8 cellular contexts compared by ENCODE assay signal in genomic region chr1:11935040-11935378, GRCh38. TPM values are rescaled to one million over a fixed set of nuclear protein-coding genes. Genes with fewer than 3 reads are reported as not detected.
DNase-seq lines count a peak whose midpoint lies in the region; ATAC-seq and TF ChIP-seq lines count a peak whose summit lies in the region.

No MANE protein-coding gene starts in this region.

- peak overlapping the region; percentile 99 for H3K14ac ChIP-seq in trophoblast cell (ENCODE audit: low read length)

- peak overlapping the region; percentile 26 for H2BK12ac ChIP-seq in trophoblast cell (ENCODE audit: low read length)

- H3K79me2 ChIP-seq in OCI-LY3 (ENCODE audit: low read length): peaks cover 6% of the 10 kb centered on the region
- H3K79me2 ChIP-seq in trophoblast cell (ENCODE audit: control insufficient read depth, insufficient read depth, low read length, poor library complexity): peaks cover 10% of the 10 kb centered on the region

- ATAC-seq in GM18511 (IDR thresholded peaks at IDR 0.05; ENCODE audit: unreplicated experiment) (peak; percentile 22), HG03108 (IDR thresholded peaks at IDR 0.05; ENCODE audit: unreplicated experiment) (no peak)

- no peak overlapping the region for H2BK120ac ChIP-seq in trophoblast cell (ENCODE audit: insufficient read depth, low read length, poor library complexity)

- H4K8ac ChIP-seq in trophoblast cell (ENCODE audit: low read depth, low read length): peak overlapping the region; percentile 97

- DNase-seq in epithelial cell of proximal tubule (ENCODE audit: low read depth) (no peak), trophoblast cell (no peak), NCI-H69 (lab: John Stamatoyannopoulos, UW) (no peak)
- no peak for DNase-seq in NK-92 treated with Interleukin-12 subunit alpha and Interleukin-12 subunit beta, amount 100 ng/mL, for 24 hours (lab: John Stamatoyannopoulos, UW)
- no peak for DNase-seq in effector CD8-positive, alpha-beta T cell (lab: John Stamatoyannopoulos, UW)

- H3K4ac ChIP-seq in trophoblast cell (ENCODE audit: low read depth, low read length): peak overlapping the region; percentile 85

- peak overlapping the region; percentile 85; the same call in 1 of the 2 replicates for H2AFZ ChIP-seq in OCI-LY3 (ENCODE audit: low read depth, low read length)
- H2AFZ ChIP-seq in trophoblast cell (ENCODE audit: insufficient read depth, low read length, poor library complexity): peak overlapping the region; percentile 94

- H3K9ac ChIP-seq in OCI-LY3 (ENCODE audit: low read length) (peak overlapping the region; percentile 82), trophoblast cell (ENCODE audit: low read length) (peak overlapping the region; percentile 82)

- H3K4me1 ChIP-seq in OCI-LY3 (ENCODE audit: low read length) (peaks cover 17% of the 10 kb centered on the region), trophoblast cell (ENCODE audit: control insufficient read depth in 1 of 2, insufficient read depth in 2 of 2, low read length in 2 of 2) (peaks cover 15 to 16% of the 10 kb centered on the region in 2 experiments)

- peaks cover 14% of the 10 kb centered on the region for H3K79me1 ChIP-seq in trophoblast cell (ENCODE audit: low read length)

- H4K20me1 ChIP-seq in OCI-LY3 (ENCODE audit: insufficient read depth, low read length): no peaks in the 10 kb centered on the region

- H3K23ac ChIP-seq in trophoblast cell (ENCODE audit: low read length): no peak overlapping the region

- H3K4me3 ChIP-seq in OCI-LY3 (ENCODE audit: low read length) (peak overlapping the region; percentile 98), epithelial cell of proximal tubule (ENCODE audit: low read depth, low read length) (peak overlapping the region; percentile 80), trophoblast cell (ENCODE audit: low read depth, low read length) (peak overlapping the region; percentile 87)

- peak overlapping the region; percentile 85 for H2BK5ac ChIP-seq in trophoblast cell (ENCODE audit: low read depth, low read length, poor library complexity)

- H3K27ac ChIP-seq in OCI-LY3 (ENCODE audit: low read length) (peak overlapping the region; percentile 46; the same call in 1 of the 2 replicates), trophoblast cell (ENCODE audit: low read depth, low read length) (peak overlapping the region; percentile 86)

- H4K91ac ChIP-seq in trophoblast cell (ENCODE audit: low read depth, low read length): peak overlapping the region; percentile 98

- peak overlapping the region; percentile 98 for H3K18ac ChIP-seq in trophoblast cell (ENCODE audit: low read length)

- H3K27me3 ChIP-seq in OCI-LY3 (ENCODE audit: low read depth, low read length) (no peaks in the 10 kb centered on the region), trophoblast cell (ENCODE audit: insufficient read depth, low read length) (no peaks in the 10 kb centered on the region)

- H2AK5ac ChIP-seq in trophoblast cell (ENCODE audit: low read length): peak overlapping the region; percentile 92

- no peaks in the 10 kb centered on the region for H3K9me3 ChIP-seq in OCI-LY3 (ENCODE audit: insufficient read depth, low read length)
- H3K9me3 ChIP-seq in trophoblast cell (ENCODE audit: insufficient read depth, low read depth, low read length): no peaks in the 10 kb centered on the region

- no CpG with 5 or more reads among the region's 3 CpGs for WGBS in trophoblast cell (ENCODE audit: extremely low coverage, insufficient coverage, insufficient read length)

- TF ChIP-seq CTCF in OCI-LY3 (IDR thresholded peaks at IDR 0.05; ENCODE audit: low read depth, low read length) (no peak), epithelial cell of proximal tubule (conservative IDR thresholded peaks at IDR 0.05; ENCODE audit: low read depth, low read length) (no peak)

- H3K36me3 ChIP-seq in OCI-LY3 (replicated peaks; ENCODE audit: low read depth, low read length) (no peaks in the 10 kb centered on the region), trophoblast cell (ENCODE audit: control insufficient read depth in 1 of 2, insufficient read depth in 2 of 2, low read length in 2 of 2) (peaks cover 7 to 11% of the 10 kb centered on the region in 2 experiments)

- peak overlapping the region; percentile 99 for H3K4me2 ChIP-seq in OCI-LY3 (ENCODE audit: low read length)
- peak overlapping the region; percentile 60 for H3K4me2 ChIP-seq in trophoblast cell (ENCODE audit: low read length)

- H4K12ac ChIP-seq in trophoblast cell (ENCODE audit: low read depth, low read length): peak overlapping the region; percentile 95

RNA-seq across cellular contexts. Expression of gene PLOD1, which starts 0.5 kb away (rescaled TPM):
- 108 and 147 TPM in 2 replicates for total RNA-seq in epithelial cell of proximal tubule
- polyA plus RNA-seq in trophoblast cell (2013): 109 and 118 TPM in 2 replicates

RNA-seq across cellular contexts. Expression of gene KIAA2013, which starts 8.8 kb away (rescaled TPM):
- total RNA-seq in epithelial cell of proximal tubule: 82.2 and 100 TPM in 2 replicates
- polyA plus RNA-seq in trophoblast cell (2013): 29.2 and 29.9 TPM in 2 replicates

RNA-seq across cellular contexts. Expression of gene MFN2, which starts 45.2 kb away (rescaled TPM):
- total RNA-seq in epithelial cell of proximal tubule: 53.6 and 63.2 TPM in 2 replicates
- 43.1 and 46.4 TPM in 2 replicates for polyA plus RNA-seq in trophoblast cell (2013)
